In the genomic region with DNA sequence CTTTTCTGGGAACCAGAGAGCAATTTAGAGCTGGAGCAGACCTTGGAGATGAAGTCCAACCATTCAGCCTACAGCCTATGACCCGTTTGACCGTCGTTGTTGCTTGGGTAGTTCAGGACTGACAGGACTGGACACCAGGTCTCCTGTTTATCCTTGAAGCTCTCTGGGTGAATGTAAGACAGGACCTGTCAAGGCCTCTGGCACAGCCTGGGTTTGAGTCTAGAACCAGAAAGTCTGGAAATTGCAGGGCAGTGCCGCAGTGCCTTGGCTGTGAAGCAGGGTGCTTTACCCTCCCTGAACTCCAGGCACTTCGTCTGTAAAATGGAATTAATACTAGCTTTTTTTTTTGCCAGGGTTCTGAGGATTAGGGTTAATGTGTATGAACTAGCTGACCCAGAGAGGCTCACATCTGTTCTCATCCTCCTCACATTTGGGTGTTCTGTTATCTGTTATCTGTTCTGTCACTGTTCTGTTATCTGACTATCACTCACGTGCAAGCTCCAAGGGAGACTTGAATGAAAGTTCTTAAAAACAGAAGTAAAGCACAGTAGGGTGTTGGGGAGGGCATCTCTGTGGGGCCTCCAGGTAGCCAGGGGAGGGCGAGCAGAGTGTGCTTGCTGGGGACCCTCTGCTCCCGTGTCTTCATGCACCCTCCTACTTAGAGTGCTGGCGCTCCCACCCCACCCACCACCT, we compare ENCODE assay signal across 16 cellular contexts.
"Had no signal": no experiment of that assay in that cellular context is flagged by ENCODE, and none has a peak within 500 bp of the region (broad histone marks: within the 10 kb centered on the region; RNA-seq: fewer than 3 reads in every experiment).

No MANE protein-coding gene starts in this region.

- H3K9me3 ChIP-seq: thyroid gland had no signal

- ATAC-seq: effector memory CD8-positive, alpha-beta T cell; left cardiac atrium had no signal

- H3K4me3 Mint-ChIP-seq: activated CD4-positive, alpha-beta T cell treated with anti-CD3 and anti-CD28 coated beads, Interleukin-2, amount 10 ng/mL, durations not matched to agents 7 days and 5 days; activated naive CD8-positive, alpha-beta T cell; activated T-cell treated with anti-CD3 and anti-CD28 coated beads, Interleukin-2, amount 50 U/mL, for 4 hours; dendritic cell treated with granulocyte-macrophage colony-stimulating factor and Interleukin-4, amounts not matched to agents 40 ng/mL and 50 ng/mL, for 4 days; effector memory CD8-positive, alpha-beta T cell; natural killer cell had no signal

- H3K9me3 Mint-ChIP-seq: activated CD4-positive, alpha-beta T cell treated with anti-CD3 and anti-CD28 coated beads, Interleukin-2, amount 10 ng/mL, durations not matched to agents 7 days and 5 days; activated T-cell treated with anti-CD3 and anti-CD28 coated beads, Interleukin-2, amount 50 U/mL, for 4 hours; effector memory CD8-positive, alpha-beta T cell; natural killer cell had no signal

- H3K27ac ChIP-seq: brain microvascular endothelial cell, thyroid gland had no signal

- H3K4me3 ChIP-seq: thyroid gland had no signal

- H3K27me3 Mint-ChIP-seq: activated CD4-positive, alpha-beta T cell treated with anti-CD3 and anti-CD28 coated beads, Interleukin-2, amount 10 ng/mL, durations not matched to agents 7 days and 5 days; activated naive CD8-positive, alpha-beta T cell; dendritic cell treated with granulocyte-macrophage colony-stimulating factor and Interleukin-4, amounts not matched to agents 40 ng/mL and 50 ng/mL, for 4 days; effector memory CD8-positive, alpha-beta T cell had no signal

- H3K36me3 ChIP-seq: thyroid gland had no signal

- H3K27ac Mint-ChIP-seq: activated CD4-positive, alpha-beta T cell treated with anti-CD3 and anti-CD28 coated beads, Interleukin-2, amount 10 ng/mL, durations not matched to agents 7 days and 5 days; activated naive CD8-positive, alpha-beta T cell; dendritic cell treated with granulocyte-macrophage colony-stimulating factor and Interleukin-4, amounts not matched to agents 40 ng/mL and 50 ng/mL, for 4 days; effector memory CD8-positive, alpha-beta T cell; natural killer cell had no signal

- DNase-seq: activated CD4-positive, alpha-beta T cell treated with anti-CD3 and anti-CD28 coated beads, Interleukin-2, amount 10 ng/mL, durations not matched to agents 7 days and 5 days; activated CD4-positive, CD25-positive, alpha-beta regulatory T cell; activated gamma-delta T cell; activated T-cell treated with anti-CD3 and anti-CD28 coated beads, Interleukin-2, amount 50 U/mL, for 4 hours; brain microvascular endothelial cell; cerebellar nuclear complex; effector memory CD8-positive, alpha-beta T cell; foreskin fibroblast; glutamatergic neuron; left cardiac atrium; natural killer cell; nucleus accumbens; stimulated activated CD4-positive, alpha-beta T cell treated with anti-CD3 and anti-CD28 coated beads, Interleukin-2, amount 100 ng/mL, for 48 hours; thyroid gland had no signal

- H3K27me3 ChIP-seq: brain microvascular endothelial cell, thyroid gland had no signal

- H3K36me3 Mint-ChIP-seq: natural killer cell had no signal
